Comparison of ENCODE assay signal across 8 cellular contexts in genomic region chr16:4506450-4506849, GRCh38. TPM values are rescaled to one million over a fixed set of nuclear protein-coding genes. Genes with fewer than 3 reads are reported as not detected.
DNase-seq lines count a peak whose midpoint lies in the region; ATAC-seq and TF ChIP-seq lines count a peak whose summit lies in the region.

No MANE protein-coding gene starts in this region.

- intact Hi-C loops in spleen (cut with DNase I; ENCODE audit: low total_unique reads), result no loop called here

- TF ChIP-seq CTCF in AG04449 (IDR thresholded peaks at IDR 0.05; ENCODE audit: insufficient read depth, low read length, missing control alignments) (peak; percentile 82), GM13977 (IDR thresholded peaks at IDR 0.05; ENCODE audit: extremely low read depth, insufficient read depth, missing control alignments) (peak; percentile 89), NB4 (IDR thresholded peaks at IDR 0.05; ENCODE audit: low read depth, low read length) (peak; percentile 80), astrocyte of the cerebellum (IDR thresholded peaks at IDR 0.05; ENCODE audit: low read depth, low read length, missing control alignments) (peak; percentile 87), spleen (IDR thresholded peaks at IDR 0.05 in 8 of 11, conservative IDR thresholded peaks at IDR 0.05 in 3 of 11) (peak; percentile 64 to 90 (median 84))

- POLR2A ChIA-PET in AG04449 (lab: Yijun Ruan, JAX), result no interaction called here

- in situ Hi-C loops in GM13977 (cut with MboI; ENCODE audit: low pct_unique_long_range_greater_than_20kb, low sequenced_read_pairs, unreplicated experiment) (no loop called here), astrocyte of the cerebellum (cut with HindIII; ENCODE audit: low sequenced_read_pairs) (loop anchor here (25.0 kb wide), 1 partner anchor 131 kb away; no protein-coding TSS in a partner anchor)

- ATAC-seq in GM21447 (IDR thresholded peaks at IDR 0.05; ENCODE audit: unreplicated experiment), result no peak

- DNase-seq in AG04449 (ENCODE audit: low read depth, low spot score) (no peak), GM13977 (ENCODE audit: low spot score) (peak; percentile 79), NB4 (ENCODE audit: low read depth) (peak; percentile 81), astrocyte of the cerebellum (ENCODE audit: low read depth) (peak; percentile 71), hippocampal formation (lab: John Stamatoyannopoulos, UW) (peak; percentile 75 to 81), spleen (no peak)

- H3K36me3 ChIP-seq in spleen, result peaks cover 4 to 69% (median 45%) of the 10 kb centered on the region in 6 donors

- WGBS in spleen, 5 donors, result 2 to 7% (median 4%) methylated on average over 3 of the region's 3 CpGs

- peaks cover 33% of the 10 kb centered on the region for H3K36me3 Mint-ChIP-seq in T-helper 1 cell treated with Interleukin-12 subunit alpha and Interleukin-12 subunit beta and Interleukin-4 antibody, amounts not matched to agents 30 μg/mL and 1 μg/mL, for 36 hours (ENCODE audit: low read depth)

- TF ChIP-seq POLR2A in NB4 (IDR thresholded peaks at IDR 0.05; ENCODE audit: extremely low read depth, insufficient read length) (no peak), spleen (IDR thresholded peaks at IDR 0.05) (no peak)

- no peaks in the 10 kb centered on the region for H3K9me3 Mint-ChIP-seq in T-helper 1 cell treated with Interleukin-12 subunit alpha and Interleukin-12 subunit beta and Interleukin-4 antibody, amounts not matched to agents 30 μg/mL and 1 μg/mL, for 36 hours

- H3K27ac Mint-ChIP-seq in T-helper 1 cell treated with Interleukin-12 subunit alpha and Interleukin-12 subunit beta and Interleukin-4 antibody, amounts not matched to agents 30 μg/mL and 1 μg/mL, for 36 hours, result peak overlapping the region; percentile 95

- peak overlapping the region in 7 of 8 donors; percentile 75 to 93 (median 91) for H3K27ac ChIP-seq in spleen

- no peaks in the 10 kb centered on the region for H3K27me3 ChIP-seq in spleen (replicated peaks in 1 of 7)

- no peaks in the 10 kb centered on the region for H3K9me3 ChIP-seq in spleen

- peak overlapping the region; percentile 56 for H3K4me3 Mint-ChIP-seq in T-helper 1 cell treated with Interleukin-12 subunit alpha and Interleukin-12 subunit beta and Interleukin-4 antibody, amounts not matched to agents 30 μg/mL and 1 μg/mL, for 36 hours

- CTCF ChIA-PET in AG04449 (lab: Yijun Ruan, JAX), result interaction anchor here (0.8 to 12.7 kb wide), 26 partner anchors 8 to 452 kb away, joined by 3 to 267 read pairs (median 7); partner anchors contain the start of genes CDIP1, MGRN1 and SEC14L5

- H3K4me1 Mint-ChIP-seq in T-helper 1 cell treated with Interleukin-12 subunit alpha and Interleukin-12 subunit beta and Interleukin-4 antibody, amounts not matched to agents 30 μg/mL and 1 μg/mL, for 36 hours (ENCODE audit: low read depth), result peaks cover 43% of the 10 kb centered on the region

- H3K27me3 Mint-ChIP-seq in T-helper 1 cell treated with Interleukin-12 subunit alpha and Interleukin-12 subunit beta and Interleukin-4 antibody, amounts not matched to agents 30 μg/mL and 1 μg/mL, for 36 hours (ENCODE audit: low read depth), result no peaks in the 10 kb centered on the region

- H3K4me3 ChIP-seq in AG04449 (ENCODE audit: low read depth, low read length) (no peak overlapping the region), NB4 (ENCODE audit: low read depth, low read length) (no peak overlapping the region), astrocyte of the cerebellum (ENCODE audit: low read depth, low read length) (no peak overlapping the region), spleen (peak overlapping the region in 1 of 8 donors; percentile 56)

- H3K4me1 ChIP-seq in spleen, result peaks cover 20 to 70% (median 47%) of the 10 kb centered on the region in 6 donors

RNA-seq across cellular contexts. Expression of gene HMOX2, which starts 30.3 kb away (rescaled TPM):
- total RNA-seq in spleen, result 10 to 100 TPM; 34.6 to 73.8 (median 59.0) TPM
- polyA plus RNA-seq in spleen, result 10 to 100 TPM; 26.6 to 48.0 (median 44.0) TPM

RNA-seq across cellular contexts. Expression of gene NMRAL1, which starts 32.0 kb away (rescaled TPM):
- 10 to 100 TPM; 26.3 to 49.0 (median 40.6) TPM for total RNA-seq in spleen
- 10 to 100 TPM; 40.1 to 58.6 (median 44.9) TPM for polyA plus RNA-seq in spleen

RNA-seq across cellular contexts. Expression of gene CDIP1, which starts 32.1 kb away (rescaled TPM):
- total RNA-seq in spleen, result 10 to 100 TPM; 17.8 to 26.9 (median 21.8) TPM
- 10 to 100 TPM in 2 of 3 donors, 1 to 10 TPM in 1; 9.6 to 13.8 (median 12.1) TPM for polyA plus RNA-seq in spleen

RNA-seq across cellular contexts. Expression of gene C16orf96, which starts 49.7 kb away (rescaled TPM):
- total RNA-seq in spleen, result under 1 TPM; 0.17 to 0.33 (median 0.23) TPM
- under 1 TPM; 0.06 to 0.07 (median 0.06) TPM for polyA plus RNA-seq in spleen

Comparison
In these comparisons a context has a peak if more than half of its experiments do, and no peak if none do; other contexts are left out.
1. DNase-seq: peak in GM13977 (single experiment), NB4 (single experiment), astrocyte of the cerebellum (single experiment) and hippocampal formation (2 of 2); none in AG04449 (single experiment) and spleen (single experiment).
2. Peak in every context shown above with its lines, with median percentiles within 50 percentile points of each other: CTCF ChIP-seq.